Comparison of ENCODE assay signal across 14 cellular contexts in genomic region chr15:74453925-74454763, GRCh38. TPM values are rescaled to one million over a fixed set of nuclear protein-coding genes. Genes with fewer than 3 reads are reported as not detected.
DNase-seq lines count a peak whose midpoint lies in the region; ATAC-seq lines count a peak whose summit lies in the region.
"Had no signal": no experiment of that assay in that cellular context is flagged by ENCODE, and none has a peak within 500 bp of the region (broad histone marks: within the 10 kb centered on the region; RNA-seq: fewer than 3 reads in every experiment).

No MANE protein-coding gene starts in this region.

- no peak overlapping the region for H3K4me3 ChIP-seq in CD8-positive, alpha-beta memory T cell (ENCODE audit: low read length)
- no peak overlapping the region for H3K4me3 ChIP-seq in HUES48 (ENCODE audit: low read depth, low read length)
- H3K4me3 ChIP-seq: BLaER1, heart right ventricle had no signal

- peaks cover 50% of the 10 kb centered on the region for H3K36me3 ChIP-seq in CD8-positive, alpha-beta memory T cell (ENCODE audit: insufficient read depth, low read length)
- peaks cover 54% of the 10 kb centered on the region for H3K36me3 ChIP-seq in HUES48 (ENCODE audit: control insufficient read depth, insufficient read depth, low read length)

- peak overlapping the region in 5 of 7 donors; percentile 1 to 32 (median 6) for H3K4me3 Mint-ChIP-seq in CD8-positive, alpha-beta memory T cell
- H3K4me3 Mint-ChIP-seq in activated naive CD8-positive, alpha-beta T cell treated with anti-CD3 and anti-CD28 coated beads for 36 hours: peak overlapping the region; percentile 26
- H3K4me3 Mint-ChIP-seq in naive thymus-derived CD8-positive, alpha-beta T cell: peak overlapping the region; percentile 50 to 76 (median 71)

- no peaks in the 10 kb centered on the region for H3K9me3 Mint-ChIP-seq in CD8-positive, alpha-beta memory T cell
- no peaks in the 10 kb centered on the region for H3K9me3 Mint-ChIP-seq in activated naive CD8-positive, alpha-beta T cell treated with anti-CD3 and anti-CD28 coated beads for 36 hours
- H3K9me3 Mint-ChIP-seq in naive thymus-derived CD8-positive, alpha-beta T cell: no peaks in the 10 kb centered on the region
- H3K9me3 Mint-ChIP-seq: naive thymus-derived CD4-positive, alpha-beta T cell had no signal

- no peaks in the 10 kb centered on the region for H3K9me3 ChIP-seq in CD8-positive, alpha-beta memory T cell (ENCODE audit: low read length)
- no peaks in the 10 kb centered on the region for H3K9me3 ChIP-seq in HUES48 (ENCODE audit: control insufficient read depth, insufficient read depth, low read length)
- H3K9me3 ChIP-seq: BLaER1, heart right ventricle had no signal

- intact Hi-C loops in sciatic nerve (cut with DNase I): loop anchor here (10.0 kb wide), 1 partner anchor 171 kb away; no protein-coding TSS in a partner anchor

- peak overlapping the region in 6 of 8 donors; percentile 9 to 47 (median 32) for H3K27ac Mint-ChIP-seq in CD8-positive, alpha-beta memory T cell
- peak overlapping the region; percentile 78 for H3K27ac Mint-ChIP-seq in activated naive CD8-positive, alpha-beta T cell treated with anti-CD3 and anti-CD28 coated beads for 36 hours
- H3K27ac Mint-ChIP-seq in naive thymus-derived CD8-positive, alpha-beta T cell: peak overlapping the region; percentile 74 to 94 (median 91)

- DNase-seq in CD8-positive, alpha-beta memory T cell: no peak
- no peak for DNase-seq in activated naive CD8-positive, alpha-beta T cell treated with anti-CD3 and anti-CD28 coated beads for 36 hours
- peak in 2 of 10 donors; percentile 23 to 31 for DNase-seq in naive thymus-derived CD8-positive, alpha-beta T cell
- DNase-seq in activated CD4-positive, CD25-positive, alpha-beta regulatory T cell (lab: John Stamatoyannopoulos, UW): no peak
- no peak for DNase-seq in globus pallidus (ENCODE audit: low spot score)
- no peak for DNase-seq in sciatic nerve (ENCODE audit: low spot score)
- DNase-seq: heart right ventricle; left cardiac atrium; naive thymus-derived CD4-positive, alpha-beta T cell; NCI-H187; right cardiac atrium had no signal

- CTCF ChIA-PET in CD8-positive, alpha-beta memory T cell (lab: Charles Lee): interaction anchor here (1.3 to 1.5 kb wide), 3 partner anchors 69 to 80 kb away, joined by 4 to 6 read pairs (median 5); no protein-coding TSS in a partner anchor

- no peak overlapping the region for H3K9ac ChIP-seq in HUES48 (ENCODE audit: low read depth, low read length)
- H3K9ac ChIP-seq: BLaER1 had no signal

- H3K27ac ChIP-seq in CD8-positive, alpha-beta memory T cell (ENCODE audit: low read depth, low read length): no peak overlapping the region
- H3K27ac ChIP-seq in HUES48 (ENCODE audit: low read depth, low read length): peak overlapping the region; percentile 66
- H3K27ac ChIP-seq: BLaER1 had no signal

- H3K4me1 ChIP-seq in CD8-positive, alpha-beta memory T cell (ENCODE audit: insufficient read depth, low read length): no peaks in the 10 kb centered on the region
- no peaks in the 10 kb centered on the region for H3K4me1 ChIP-seq in HUES48 (ENCODE audit: control insufficient read depth, insufficient read depth, low read length)

- peaks cover 19 to 43% (median 34%) of the 10 kb centered on the region in 3 donors for H3K4me1 Mint-ChIP-seq in CD8-positive, alpha-beta memory T cell
- peaks cover 32% of the 10 kb centered on the region for H3K4me1 Mint-ChIP-seq in activated naive CD8-positive, alpha-beta T cell treated with anti-CD3 and anti-CD28 coated beads for 36 hours
- H3K4me1 Mint-ChIP-seq in naive thymus-derived CD8-positive, alpha-beta T cell: peaks cover 19 to 61% (median 43%) of the 10 kb centered on the region in 4 donors

- POLR2A ChIA-PET in CD8-positive, alpha-beta memory T cell (lab: Charles Lee): interaction anchor here (0.7 kb wide), 1 partner anchor 13 kb away, joined by 3 read pairs; no protein-coding TSS in a partner anchor
- POLR2A ChIA-PET in naive thymus-derived CD8-positive, alpha-beta T cell (lab: Charles Lee): interaction anchor here (1.1 kb wide), 1 partner anchor 333 kb away, joined by 3 read pairs; no protein-coding TSS in a partner anchor

- ATAC-seq in naive thymus-derived CD8-positive, alpha-beta T cell: peak; percentile 87 to 97
- ATAC-seq in GM19328 (IDR thresholded peaks at IDR 0.05; ENCODE audit: unreplicated experiment): no peak
- ATAC-seq in sciatic nerve: no peak
- ATAC-seq: left cardiac atrium; naive thymus-derived CD4-positive, alpha-beta T cell; right cardiac atrium had no signal

- H3K27me3 ChIP-seq in CD8-positive, alpha-beta memory T cell (ENCODE audit: insufficient read depth, low read length, poor library complexity, severe bottlenecking): no peaks in the 10 kb centered on the region
- H3K27me3 ChIP-seq in HUES48 (ENCODE audit: control insufficient read depth, insufficient read depth, low read length): no peaks in the 10 kb centered on the region
- H3K27me3 ChIP-seq: BLaER1, heart right ventricle had no signal

- H3K36me3 Mint-ChIP-seq in CD8-positive, alpha-beta memory T cell: peaks cover 5 to 88% (median 25%) of the 10 kb centered on the region in 3 donors
- peaks cover 39% of the 10 kb centered on the region for H3K36me3 Mint-ChIP-seq in activated naive CD8-positive, alpha-beta T cell treated with anti-CD3 and anti-CD28 coated beads for 36 hours
- peaks cover 0 to 79% (median 26%) of the 10 kb centered on the region in 3 donors for H3K36me3 Mint-ChIP-seq in naive thymus-derived CD8-positive, alpha-beta T cell

- no peaks in the 10 kb centered on the region for H3K27me3 Mint-ChIP-seq in CD8-positive, alpha-beta memory T cell
- no peaks in the 10 kb centered on the region for H3K27me3 Mint-ChIP-seq in activated naive CD8-positive, alpha-beta T cell treated with anti-CD3 and anti-CD28 coated beads for 36 hours
- no peaks in the 10 kb centered on the region for H3K27me3 Mint-ChIP-seq in naive thymus-derived CD8-positive, alpha-beta T cell
- H3K27me3 Mint-ChIP-seq: naive thymus-derived CD4-positive, alpha-beta T cell had no signal

RNA-seq across cellular contexts. Expression of gene UBL7, which starts 6.8 kb away (rescaled TPM):
- total RNA-seq in CD8-positive, alpha-beta memory T cell: 10 to 100 TPM; 64.9 to 67.7 TPM
- polyA plus RNA-seq in CD8-positive, alpha-beta memory T cell: 101 TPM
- total RNA-seq in activated naive CD8-positive, alpha-beta T cell treated with anti-CD3 and anti-CD28 coated beads for 36 hours: 10 to 100 TPM; 56.6 to 56.8 TPM
- total RNA-seq in naive thymus-derived CD8-positive, alpha-beta T cell: 10 to 100 TPM; 49.0 to 54.1 TPM
- polyA plus RNA-seq in naive thymus-derived CD8-positive, alpha-beta T cell: 100 to 1,000 TPM; 113 to 151 (median 150) TPM
- 32.0 TPM for total RNA-seq in sciatic nerve

RNA-seq across cellular contexts. Expression of gene SEMA7A, which starts 20.4 kb away (rescaled TPM):
- total RNA-seq in CD8-positive, alpha-beta memory T cell: 10 to 100 TPM; 71.2 to 72.5 TPM
- 1.9 TPM for polyA plus RNA-seq in CD8-positive, alpha-beta memory T cell
- total RNA-seq in activated naive CD8-positive, alpha-beta T cell treated with anti-CD3 and anti-CD28 coated beads for 36 hours: 10 to 100 TPM; 48.8 to 51.4 TPM
- 1 to 10 TPM; 3.2 TPM for total RNA-seq in naive thymus-derived CD8-positive, alpha-beta T cell
- polyA plus RNA-seq in naive thymus-derived CD8-positive, alpha-beta T cell: 1 to 10 TPM in 1 of 3 donors, under 1 TPM in 2; 0.09 to 1.7 (median 0.20) TPM
- total RNA-seq in sciatic nerve: 30.9 TPM
- polyA plus RNA-seq: naive thymus-derived CD4-positive, alpha-beta T cell had no signal

Comparison
In these comparisons a context has a peak if more than half of its experiments do, and no peak if none do; other contexts are left out.
1. H3K27ac Mint-ChIP-seq: peak in every context shown above with its lines; median percentile 91 in naive thymus-derived CD8-positive, alpha-beta T cell; 78 in activated naive CD8-positive, alpha-beta T cell treated with anti-CD3 and anti-CD28 coated beads for 36 hours; 32 in CD8-positive, alpha-beta memory T cell.
2. H3K4me3 Mint-ChIP-seq: peak in every context shown above with its lines; median percentile 71 in naive thymus-derived CD8-positive, alpha-beta T cell; 26 in activated naive CD8-positive, alpha-beta T cell treated with anti-CD3 and anti-CD28 coated beads for 36 hours; 6 in CD8-positive, alpha-beta memory T cell.
3. ATAC-seq: peak in naive thymus-derived CD8-positive, alpha-beta T cell (2 of 2); none in GM19328 (single experiment) and sciatic nerve (single experiment).